ENCODE assay signal across 11 cellular contexts in genomic region chr16:4513881-4514280, GRCh38. TPM values are rescaled to one million over a fixed set of nuclear protein-coding genes. Genes with fewer than 3 reads are reported as not detected.
DNase-seq lines count a peak whose midpoint lies in the region; ATAC-seq lines count a peak whose summit lies in the region.
"Had no signal": no experiment of that assay in that cellular context is flagged by ENCODE, and none has a peak within 500 bp of the region (broad histone marks: within the 10 kb centered on the region; RNA-seq: fewer than 3 reads in every experiment).

No MANE protein-coding gene starts in this region.

- H3K27ac Mint-ChIP-seq in CD4-positive, CD25-positive, alpha-beta regulatory T cell = peak overlapping the region; percentile 69 to 90 (median 89)
- H3K27ac Mint-ChIP-seq in activated CD4-positive, alpha-beta memory T cell treated with anti-CD3 and anti-CD28 coated beads, Interleukin-2, amount 10 ng/mL, durations not matched to agents 7 days and 5 days = peak overlapping the region; percentile 83

- peaks cover 35% of the 10 kb centered on the region for H3K4me1 ChIP-seq in CD4-positive, CD25-positive, alpha-beta regulatory T cell (ENCODE audit: control insufficient read depth, insufficient read depth, low read length, poor library complexity, severe bottlenecking)
- H3K4me1 ChIP-seq in mucosa of rectum (ENCODE audit: control insufficient read depth in 2 of 2, insufficient read depth in 2 of 2, low read length in 2 of 2) = peaks cover 20 to 22% of the 10 kb centered on the region in 2 donors

- H3K4me1 Mint-ChIP-seq in CD4-positive, CD25-positive, alpha-beta regulatory T cell = peaks cover 20 to 63% (median 35%) of the 10 kb centered on the region in 4 donors
- peaks cover 62% of the 10 kb centered on the region for H3K4me1 Mint-ChIP-seq in activated CD4-positive, alpha-beta memory T cell treated with anti-CD3 and anti-CD28 coated beads, Interleukin-2, amount 10 ng/mL, durations not matched to agents 7 days and 5 days
- H3K4me1 Mint-ChIP-seq: neural crest cell had no signal

- H3K27me3 Mint-ChIP-seq in CD4-positive, CD25-positive, alpha-beta regulatory T cell = no peaks in the 10 kb centered on the region
- no peaks in the 10 kb centered on the region for H3K27me3 Mint-ChIP-seq in activated CD4-positive, alpha-beta memory T cell treated with anti-CD3 and anti-CD28 coated beads, Interleukin-2, amount 10 ng/mL, durations not matched to agents 7 days and 5 days

- H3K27me3 ChIP-seq in CD4-positive, CD25-positive, alpha-beta regulatory T cell (ENCODE audit: control insufficient read depth, insufficient read depth, low read length) = no peaks in the 10 kb centered on the region
- H3K27me3 ChIP-seq in mucosa of rectum (ENCODE audit: control insufficient read depth in 2 of 2, insufficient read depth in 2 of 2, low read length in 2 of 2) = no peaks in the 10 kb centered on the region

- no peak for ATAC-seq in CD4-positive, CD25-positive, alpha-beta regulatory T cell (ENCODE audit: low read depth in 2 of 2)
- ATAC-seq in HG03139 (IDR thresholded peaks at IDR 0.05; ENCODE audit: unreplicated experiment) = no peak

- POLR2A ChIA-PET in activated CD4-positive, alpha-beta memory T cell treated with anti-CD3 and anti-CD28 coated beads, Interleukin-2, amount 10 ng/mL, durations not matched to agents 7 days and 5 days (lab: Charles Lee) = interaction anchor here (0.6 to 4.4 kb wide), 4 partner anchors 8 to 385 kb away, joined by 3 to 25 read pairs (median 14); partner anchors contain the start of genes HMOX2 and NMRAL1

- DNase-seq in CD4-positive, CD25-positive, alpha-beta regulatory T cell = no peak
- DNase-seq in activated CD4-positive, alpha-beta memory T cell treated with anti-CD3 and anti-CD28 coated beads, Interleukin-2, amount 10 ng/mL, durations not matched to agents 7 days and 5 days = no peak
- DNase-seq in RPMI8226 (no peak), NCI-H774 (lab: John Stamatoyannopoulos, UW) (no peak)
- DNase-seq: activated naive CD4-positive, alpha-beta T cell treated with anti-CD3 and anti-CD28 coated beads, Interleukin-2, amount 50 U/mL, for 16 hours; NCI-H187; PC-9; trophoblast cell had no signal

- no peak overlapping the region for H3K4me3 ChIP-seq in CD4-positive, CD25-positive, alpha-beta regulatory T cell (ENCODE audit: low read depth, low read length)
- no peak overlapping the region for H3K4me3 ChIP-seq in mucosa of rectum (ENCODE audit: low read length in 2 of 2)
- H3K4me3 ChIP-seq: PC-9 had no signal

- peaks cover 0 to 1% (median 0%) of the 10 kb centered on the region in 7 donors for H3K9me3 Mint-ChIP-seq in CD4-positive, CD25-positive, alpha-beta regulatory T cell
- no peaks in the 10 kb centered on the region for H3K9me3 Mint-ChIP-seq in activated CD4-positive, alpha-beta memory T cell treated with anti-CD3 and anti-CD28 coated beads, Interleukin-2, amount 10 ng/mL, durations not matched to agents 7 days and 5 days
- H3K9me3 Mint-ChIP-seq: neural crest cell had no signal

- peak overlapping the region in 1 of 4 donors; percentile 41 for H3K4me3 Mint-ChIP-seq in CD4-positive, CD25-positive, alpha-beta regulatory T cell
- H3K4me3 Mint-ChIP-seq in activated CD4-positive, alpha-beta memory T cell treated with anti-CD3 and anti-CD28 coated beads, Interleukin-2, amount 10 ng/mL, durations not matched to agents 7 days and 5 days = no peak overlapping the region
- H3K4me3 Mint-ChIP-seq: neural crest cell had no signal

- no peaks in the 10 kb centered on the region for H3K9me3 ChIP-seq in CD4-positive, CD25-positive, alpha-beta regulatory T cell (ENCODE audit: control insufficient read depth in 2 of 2, low read length in 2 of 2)
- H3K9me3 ChIP-seq in mucosa of rectum (ENCODE audit: control insufficient read depth in 2 of 2, low read length in 2 of 2) = no peaks in the 10 kb centered on the region

- peak overlapping the region; percentile 70 for H3K27ac ChIP-seq in CD4-positive, CD25-positive, alpha-beta regulatory T cell (ENCODE audit: insufficient read depth, low read length, poor library complexity, severe bottlenecking)
- peak overlapping the region; percentile 45 to 74 for H3K27ac ChIP-seq in mucosa of rectum (ENCODE audit: low read depth in 2 of 2, low read length in 2 of 2)
- H3K27ac ChIP-seq: PC-9 had no signal

- no peak overlapping the region for H3K9ac ChIP-seq in mucosa of rectum (ENCODE audit: low read depth in 1 of 2, low read length in 2 of 2)

- H3K36me3 Mint-ChIP-seq in CD4-positive, CD25-positive, alpha-beta regulatory T cell = peaks cover 24% of the 10 kb centered on the region
- H3K36me3 Mint-ChIP-seq in activated CD4-positive, alpha-beta memory T cell treated with anti-CD3 and anti-CD28 coated beads, Interleukin-2, amount 10 ng/mL, durations not matched to agents 7 days and 5 days (ENCODE audit: low read depth) = peaks cover 44% of the 10 kb centered on the region

- H3K36me3 ChIP-seq in CD4-positive, CD25-positive, alpha-beta regulatory T cell (ENCODE audit: control insufficient read depth, insufficient read depth, low read length) = peaks cover 36% of the 10 kb centered on the region
- peaks cover 31 to 35% of the 10 kb centered on the region in 2 donors for H3K36me3 ChIP-seq in mucosa of rectum (ENCODE audit: control insufficient read depth in 2 of 2, insufficient read depth in 2 of 2, low read length in 2 of 2)

- CTCF ChIA-PET in activated CD4-positive, alpha-beta memory T cell treated with anti-CD3 and anti-CD28 coated beads, Interleukin-2, amount 10 ng/mL, durations not matched to agents 7 days and 5 days (lab: Charles Lee) = interaction anchor here (1.4 to 4.2 kb wide), 7 partner anchors 8 to 102 kb away, joined by 3 to 50 read pairs (median 4); partner anchors contain the start of gene CDIP1

RNA-seq across cellular contexts. Expression of gene CDIP1, which starts 24.7 kb away (rescaled TPM):
- total RNA-seq in CD4-positive, CD25-positive, alpha-beta regulatory T cell = 29.8 TPM
- polyA plus RNA-seq in CD4-positive, CD25-positive, alpha-beta regulatory T cell = 10 to 100 TPM; 16.4 to 29.6 (median 20.8) TPM
- total RNA-seq in activated CD4-positive, alpha-beta memory T cell treated with anti-CD3 and anti-CD28 coated beads, Interleukin-2, amount 10 ng/mL, durations not matched to agents 7 days and 5 days = 10 to 100 TPM; 28.7 to 30.7 TPM

RNA-seq across cellular contexts. Expression of gene HMOX2, which starts 37.7 kb away (rescaled TPM):
- 41.2 TPM for total RNA-seq in CD4-positive, CD25-positive, alpha-beta regulatory T cell
- 100 to 1,000 TPM; 104 to 145 (median 126) TPM for polyA plus RNA-seq in CD4-positive, CD25-positive, alpha-beta regulatory T cell
- 10 to 100 TPM; 77.4 to 83.4 TPM for total RNA-seq in activated CD4-positive, alpha-beta memory T cell treated with anti-CD3 and anti-CD28 coated beads, Interleukin-2, amount 10 ng/mL, durations not matched to agents 7 days and 5 days

RNA-seq across cellular contexts. Expression of gene NMRAL1, which starts 39.5 kb away (rescaled TPM):
- total RNA-seq in CD4-positive, CD25-positive, alpha-beta regulatory T cell = 40.7 TPM
- 10 to 100 TPM; 45.6 to 61.7 (median 51.6) TPM for polyA plus RNA-seq in CD4-positive, CD25-positive, alpha-beta regulatory T cell
- total RNA-seq in activated CD4-positive, alpha-beta memory T cell treated with anti-CD3 and anti-CD28 coated beads, Interleukin-2, amount 10 ng/mL, durations not matched to agents 7 days and 5 days = 10 to 100 TPM; 49.5 to 56.2 TPM

RNA-seq across cellular contexts. Expression of gene C16orf96, which starts 42.3 kb away (rescaled TPM):
- 0.17 TPM for total RNA-seq in CD4-positive, CD25-positive, alpha-beta regulatory T cell
- not detected for polyA plus RNA-seq in CD4-positive, CD25-positive, alpha-beta regulatory T cell
- under 1 TPM in 1 of 2 experiments, not detected in 1; 0.05 TPM for total RNA-seq in activated CD4-positive, alpha-beta memory T cell treated with anti-CD3 and anti-CD28 coated beads, Interleukin-2, amount 10 ng/mL, durations not matched to agents 7 days and 5 days
